ENCODE assay signal across 8 cellular contexts in the genomic region with DNA sequence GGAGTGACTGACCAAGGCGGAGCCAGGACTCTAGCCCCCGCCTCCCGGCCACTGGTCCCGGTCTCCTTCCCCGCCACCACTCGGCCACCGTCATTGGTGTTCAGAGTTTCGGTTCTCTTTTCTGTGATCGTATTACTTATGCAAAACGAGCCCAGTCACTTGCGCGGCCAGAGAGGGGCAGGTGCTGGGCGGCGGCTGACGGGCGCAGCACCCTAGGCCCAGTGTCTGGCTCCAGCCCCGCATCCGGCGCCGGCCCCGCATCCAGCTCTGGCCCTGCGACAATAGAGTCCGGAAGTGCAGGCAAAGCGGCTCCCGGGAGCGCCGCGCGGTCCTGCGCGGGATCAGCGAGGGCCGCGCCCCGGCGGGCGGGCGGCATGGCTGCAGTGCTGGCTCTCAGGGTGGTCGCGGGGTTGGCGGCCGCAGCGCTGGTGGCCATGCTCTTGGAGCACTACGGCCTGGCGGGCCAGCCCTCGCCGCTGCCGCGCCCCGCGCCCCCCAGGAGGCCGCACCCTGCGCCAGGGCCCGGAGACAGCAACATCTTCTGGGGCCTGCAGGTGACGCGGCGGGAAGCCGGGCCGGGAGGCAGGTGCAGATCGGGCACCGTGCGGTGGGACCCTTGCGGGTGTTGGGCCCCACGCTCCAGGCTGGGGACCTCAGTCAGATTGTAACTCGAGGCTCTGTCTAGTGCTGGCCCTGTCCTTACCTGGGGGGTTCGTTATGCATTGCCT. TPM values are rescaled to one million over a fixed set of nuclear protein-coding genes. Genes with fewer than 3 reads are reported as not detected.
DNase-seq lines count a peak whose midpoint lies in the region; ATAC-seq and TF ChIP-seq lines count a peak whose summit lies in the region.

Gene TMEM62 (plus strand): TSS at position 158 of the 728 bp plus-strand sequence. CDS start 217 bp downstream, at position 375.

- peak within 1 kb of the TSS; percentile 80 for H3K27ac ChIP-seq in substantia nigra (ENCODE audit: low read depth, low read length, poor library complexity, severe bottlenecking)

- ATAC-seq in GM21529 (IDR thresholded peaks at IDR 0.05; ENCODE audit: unreplicated experiment) = peak; percentile 94

- no peak for TF ChIP-seq CTCF in neural crest cell (conservative IDR thresholded peaks at IDR 0.05)

- H3K27me3 Mint-ChIP-seq in IgD-negative memory B cell = no peaks in the 10 kb centered on the region
- H3K27me3 Mint-ChIP-seq in neural crest cell (ENCODE audit: low read depth) = peaks cover 20% of the 10 kb centered on the region

- peak within 1 kb of the TSS; percentile 92 to 99 (median 93) for H3K4me3 Mint-ChIP-seq in IgD-negative memory B cell
- H3K4me3 Mint-ChIP-seq in neural crest cell = peak within 1 kb of the TSS; percentile 92

- peak within 1 kb of the TSS; percentile 89 to 95 (median 93) for H3K27ac Mint-ChIP-seq in IgD-negative memory B cell
- peak within 1 kb of the TSS; percentile 85 for H3K27ac Mint-ChIP-seq in neural crest cell (ENCODE audit: unreplicated experiment)

- H3K36me3 Mint-ChIP-seq in IgD-negative memory B cell (peaks cover 2% of the 10 kb centered on the region), neural crest cell (ENCODE audit: low read depth) (peaks cover 6% of the 10 kb centered on the region)

- H3K4me1 Mint-ChIP-seq in IgD-negative memory B cell (peaks cover 14 to 25% (median 18%) of the 10 kb centered on the region in 3 donors), neural crest cell (peaks cover 19% of the 10 kb centered on the region)

- H3K9me3 Mint-ChIP-seq in IgD-negative memory B cell (peaks cover 2 to 8% (median 3%) of the 10 kb centered on the region in 3 donors), neural crest cell (peaks cover 3% of the 10 kb centered on the region)

- DNase-seq in ELF-1 (ENCODE audit: low read depth, low spot score) = peak; percentile 84
- peak; percentile 81 for DNase-seq in SIG-M5 treated with dmso at 0.1 percent for 504 hours (lab: John Stamatoyannopoulos, UW; ENCODE audit: unreplicated experiment)
- peak; percentile 6 to 46 (median 26) for DNase-seq in activated naive CD4-positive, alpha-beta T cell (lab: John Stamatoyannopoulos, UW)
- peak; percentile 40 for DNase-seq in foreskin melanocyte
- DNase-seq in neural crest cell (ENCODE audit: low read depth, low spot score) = peak; percentile 52
- peak in 47 of 49 donors; percentile 13 to 92 (median 57) for DNase-seq in substantia nigra (lab: John Stamatoyannopoulos, UW)

RNA-seq across cellular contexts. Expression of gene TMEM62, which starts in this region (rescaled TPM):
- 18.0 TPM for polyA plus RNA-seq in IgD-negative memory B cell
- total RNA-seq in neural crest cell = 15.3 and 15.8 TPM in 2 replicates

Comparison
In these comparisons a context has a peak if more than half of its experiments do, and no peak if none do; other contexts are left out.
1. Peak in every context shown above with its lines: DNase-seq, ATAC-seq and H3K27ac ChIP-seq.
2. DNase-seq: peak in every context shown above with its lines; median percentile 84 in ELF-1; 81 in SIG-M5 treated with dmso at 0.1 percent for 504 hours; 57 in substantia nigra; 52 in neural crest cell; 40 in foreskin melanocyte; 26 in activated naive CD4-positive, alpha-beta T cell.